9 cellular contexts compared by ENCODE assay signal in the genomic region with DNA sequence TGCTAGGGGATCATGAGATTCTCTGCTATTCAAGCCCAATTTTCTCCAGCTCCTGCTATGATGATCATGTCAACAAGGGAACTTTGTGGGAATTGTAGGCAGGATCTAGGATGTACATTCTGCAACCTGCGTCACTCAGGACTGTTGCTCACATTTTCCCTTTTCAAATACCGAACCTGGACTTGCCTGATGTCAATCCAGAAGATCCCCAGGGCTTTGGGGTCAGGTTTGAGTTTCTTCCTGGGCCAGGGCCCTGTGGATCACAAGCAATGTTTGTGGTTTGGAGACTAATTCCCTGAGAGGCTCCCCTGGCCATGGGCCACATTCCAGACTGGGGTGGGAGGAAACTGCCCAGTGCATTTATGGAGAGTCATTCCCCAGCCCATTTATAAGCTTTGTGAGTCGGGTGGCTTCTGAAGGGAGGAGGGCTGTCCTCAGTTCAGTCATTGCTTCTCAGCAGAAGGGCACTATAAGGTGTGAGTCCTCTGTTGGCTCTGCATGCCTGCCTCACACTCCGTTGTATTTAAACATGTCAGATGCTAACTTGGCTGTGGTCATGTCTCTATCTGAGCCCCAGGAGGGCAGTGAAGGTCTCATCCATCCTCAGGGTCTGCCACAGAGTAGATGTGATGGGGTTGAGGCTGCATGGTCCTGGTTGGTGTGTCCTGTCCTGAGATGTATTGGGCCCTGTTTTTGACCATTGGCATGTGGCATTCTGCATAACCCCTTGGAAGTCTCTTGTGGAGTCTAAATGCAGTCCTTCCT. TPM values are rescaled to one million over a fixed set of nuclear protein-coding genes. Genes with fewer than 3 reads are reported as not detected.
A peak's percentile ranks its signal among the peaks of the same experiment; 100 is the strongest.
DNase-seq lines count a peak whose midpoint lies in the region; ATAC-seq and TF ChIP-seq lines count a peak whose summit lies in the region.
"Had no signal": no experiment of that assay in that cellular context is flagged by ENCODE, and none has a peak within 500 bp of the region (broad histone marks: within the 10 kb centered on the region; RNA-seq: fewer than 3 reads in every experiment).

No MANE protein-coding gene starts in this region.

- H3K9me3 Mint-ChIP-seq in activated T-cell treated with anti-CD3 and anti-CD28 coated beads, Interleukin-2, amount 50 U/mL, for 72 hours, result no peaks in the 10 kb centered on the region
- no peaks in the 10 kb centered on the region for H3K9me3 Mint-ChIP-seq in activated CD8-positive, alpha-beta T cell treated with anti-CD3 and anti-CD28 coated beads for 36 hours

- peaks cover 38% of the 10 kb centered on the region for H3K27me3 Mint-ChIP-seq in activated T-cell treated with anti-CD3 and anti-CD28 coated beads, Interleukin-2, amount 50 U/mL, for 72 hours (ENCODE audit: low read depth)
- H3K27me3 Mint-ChIP-seq in activated CD8-positive, alpha-beta T cell treated with anti-CD3 and anti-CD28 coated beads for 36 hours, result peaks cover 21% of the 10 kb centered on the region

- no peaks in the 10 kb centered on the region for H3K36me3 Mint-ChIP-seq in activated T-cell treated with anti-CD3 and anti-CD28 coated beads, Interleukin-2, amount 50 U/mL, for 72 hours (ENCODE audit: insufficient read depth in 2 of 2)
- no peaks in the 10 kb centered on the region for H3K36me3 Mint-ChIP-seq in activated CD8-positive, alpha-beta T cell treated with anti-CD3 and anti-CD28 coated beads for 36 hours (ENCODE audit: low read depth)

- no peak for TF ChIP-seq CTCF in activated CD8-positive, alpha-beta T cell treated with anti-CD3 and anti-CD28 coated beads for 36 hours (IDR thresholded peaks at IDR 0.05)

- H3K27ac Mint-ChIP-seq in activated T-cell treated with anti-CD3 and anti-CD28 coated beads, Interleukin-2, amount 50 U/mL, for 72 hours, result no peak overlapping the region
- H3K27ac Mint-ChIP-seq in activated CD8-positive, alpha-beta T cell treated with anti-CD3 and anti-CD28 coated beads for 36 hours, result no peak overlapping the region

- no peak overlapping the region for H3K4me3 Mint-ChIP-seq in activated T-cell treated with anti-CD3 and anti-CD28 coated beads, Interleukin-2, amount 50 U/mL, for 72 hours
- no peak overlapping the region for H3K4me3 Mint-ChIP-seq in activated CD8-positive, alpha-beta T cell treated with anti-CD3 and anti-CD28 coated beads for 36 hours

- CTCF ChIA-PET in activated CD8-positive, alpha-beta T cell treated with anti-CD3 and anti-CD28 coated beads for 36 hours (lab: Charles Lee), result interaction anchor here (1.3 to 5.3 kb wide), 7 partner anchors 14 to 256 kb away, joined by 3 to 69 read pairs (median 14); no protein-coding TSS in a partner anchor

- ATAC-seq in Right ventricle myocardium inferior (peak; percentile 36), sciatic nerve (peak; percentile 81), GM21825 (IDR thresholded peaks at IDR 0.05; ENCODE audit: unreplicated experiment) (no peak)
- no peak for ATAC-seq in activated T-cell treated with anti-CD3 and anti-CD28 coated beads, Interleukin-2, amount 50 U/mL, for 72 hours (replicated peaks in 1 of 2)
- no peak for ATAC-seq in activated CD8-positive, alpha-beta T cell treated with anti-CD3 and anti-CD28 coated beads for 36 hours

- intact Hi-C loops in Right ventricle myocardium inferior (cut with DNase I) (no loop called here), sciatic nerve (cut with DNase I) (no loop called here)
- intact Hi-C loops in activated CD8-positive, alpha-beta T cell treated with anti-CD3 and anti-CD28 coated beads for 36 hours (cut with micrococcal nuclease), result no loop called here

- DNase-seq in EH (ENCODE audit: low read depth) (peak; percentile 99), SW 1271 (lab: John Stamatoyannopoulos, UW) (peak; percentile 82 to 85), Right ventricle myocardium inferior (ENCODE audit: missing footprints) (no peak), sciatic nerve (ENCODE audit: low spot score) (peak; percentile 84), SKM-1 (lab: John Stamatoyannopoulos, UW; ENCODE audit: unreplicated experiment) (no peak)
- DNase-seq in activated T-cell treated with anti-CD3 and anti-CD28 coated beads, Interleukin-2, amount 50 U/mL, for 72 hours, result no peak
- DNase-seq in activated CD8-positive, alpha-beta T cell treated with anti-CD3 and anti-CD28 coated beads for 36 hours, result no peak

- peaks cover 19% of the 10 kb centered on the region for H3K4me1 Mint-ChIP-seq in activated T-cell treated with anti-CD3 and anti-CD28 coated beads, Interleukin-2, amount 50 U/mL, for 72 hours (ENCODE audit: low read depth)
- H3K4me1 Mint-ChIP-seq in activated CD8-positive, alpha-beta T cell treated with anti-CD3 and anti-CD28 coated beads for 36 hours (ENCODE audit: low read depth), result peaks cover 2% of the 10 kb centered on the region

- POLR2A ChIA-PET in activated CD8-positive, alpha-beta T cell treated with anti-CD3 and anti-CD28 coated beads for 36 hours (lab: Charles Lee), result interaction anchor here (0.8 kb wide), 1 partner anchor 375 kb away, joined by 3 read pairs; no protein-coding TSS in a partner anchor

RNA-seq across cellular contexts. Expression of a gene that starts 6.5 kb away (rescaled TPM):
- total RNA-seq in Right ventricle myocardium inferior (not detected), sciatic nerve (0.45 TPM)
- total RNA-seq in activated T-cell treated with anti-CD3 and anti-CD28 coated beads, Interleukin-2, amount 50 U/mL, for 72 hours, result under 1 TPM; 0.82 to 1.00 TPM
- not detected for total RNA-seq in activated CD8-positive, alpha-beta T cell treated with anti-CD3 and anti-CD28 coated beads for 36 hours

RNA-seq across cellular contexts. Expression of a gene that starts 10.4 kb away (rescaled TPM):
- not detected for total RNA-seq in Right ventricle myocardium inferior
- total RNA-seq in sciatic nerve, result not detected
- total RNA-seq in activated T-cell treated with anti-CD3 and anti-CD28 coated beads, Interleukin-2, amount 50 U/mL, for 72 hours, result not detected
- total RNA-seq in activated CD8-positive, alpha-beta T cell treated with anti-CD3 and anti-CD28 coated beads for 36 hours, result not detected

RNA-seq across cellular contexts. Expression of a gene that starts 40.2 kb away (rescaled TPM):
- total RNA-seq in Right ventricle myocardium inferior (not detected), sciatic nerve (not detected)
- not detected for total RNA-seq in activated T-cell treated with anti-CD3 and anti-CD28 coated beads, Interleukin-2, amount 50 U/mL, for 72 hours
- total RNA-seq in activated CD8-positive, alpha-beta T cell treated with anti-CD3 and anti-CD28 coated beads for 36 hours, result not detected
- total RNA-seq: T-helper 2 cell treated with Interferon-gamma antibody and Interleukin-4, amounts not matched to agents 100 ng/mL and 5 ng/mL, for 36 hours had no signal

RNA-seq across cellular contexts. Expression of a gene that starts 47.9 kb away (rescaled TPM):
- total RNA-seq in Right ventricle myocardium inferior, result not detected
- 4.0 TPM for total RNA-seq in sciatic nerve
- 10 to 100 TPM; 23.1 to 25.4 TPM for total RNA-seq in activated T-cell treated with anti-CD3 and anti-CD28 coated beads, Interleukin-2, amount 50 U/mL, for 72 hours
- total RNA-seq in activated CD8-positive, alpha-beta T cell treated with anti-CD3 and anti-CD28 coated beads for 36 hours, result 1 to 10 TPM; 2.1 to 3.1 TPM

Comparison
In these comparisons a context has a peak if more than half of its experiments do, and no peak if none do; other contexts are left out.
1. DNase-seq: peak in EH (single experiment), SW 1271 (2 of 2) and sciatic nerve (single experiment); none in Right ventricle myocardium inferior (single experiment), activated T-cell treated with anti-CD3 and anti-CD28 coated beads, Interleukin-2, amount 50 U/mL, for 72 hours (0 of 2), SKM-1 (single experiment) and activated CD8-positive, alpha-beta T cell treated with anti-CD3 and anti-CD28 coated beads for 36 hours (single experiment).
2. ATAC-seq: peak in Right ventricle myocardium inferior (single experiment) and sciatic nerve (single experiment); none in activated T-cell treated with anti-CD3 and anti-CD28 coated beads, Interleukin-2, amount 50 U/mL, for 72 hours (0 of 2), activated CD8-positive, alpha-beta T cell treated with anti-CD3 and anti-CD28 coated beads for 36 hours (single experiment) and GM21825 (single experiment).